In genomic region chr12:130916251-130916911, GRCh38 we compare ENCODE assay signal across 1 cellular context.
TF ChIP-seq lines count a peak whose summit lies in the region.

No MANE protein-coding gene starts in this region.

TF ChIP-seq in HepG2, 621 proteins besides CTCF, POLR2A, EP300 and RAD21 (continued from another document):
- TF ChIP-seq ZBTB26 (CRISPR knock-in tag; IDR thresholded peaks at IDR 0.05; ENCODE audit: borderline replicate concordance) (peak; percentile 26; the same call in 1 of the 2 replicates), NRL (CRISPR knock-in tag; IDR thresholded peaks at IDR 0.05; ENCODE audit: borderline replicate concordance) (0 out of 2 replicates have a peak, but pooled peaks have one; percentile 46), ZNF124 (CRISPR knock-in tag; IDR thresholded peaks at IDR 0.05) (0 out of 2 replicates have a peak, but pooled peaks have one; percentile 68), FOXO1 (CRISPR knock-in tag; IDR thresholded peaks at IDR 0.05) (peak; percentile 33; the same call in 1 of the 2 replicates), ZFX (CRISPR knock-in tag; IDR thresholded peaks at IDR 0.05; ENCODE audit: low read depth) (peak; percentile 30; the same call in 1 of the 2 replicates), BCL6 (CRISPR knock-in tag; IDR thresholded peaks at IDR 0.05) (peak; percentile 41; the same call in 1 of the 2 replicates), SUZ12 (IDR thresholded peaks at IDR 0.05; ENCODE audit: low read depth, low read length) (0 out of 2 replicates have a peak, but pooled peaks have one; percentile 25), ZNF891 (CRISPR knock-in tag; IDR thresholded peaks at IDR 0.05) (no peak), ZNF552 (CRISPR knock-in tag; IDR thresholded peaks at IDR 0.05; ENCODE audit: borderline replicate concordance) (no peak), LCORL (IDR thresholded peaks at IDR 0.05) (no peak), LCORL (CRISPR knock-in tag; IDR thresholded peaks at IDR 0.05) (0 out of 2 replicates have a peak, but pooled peaks have one; percentile 44), SOX5 (CRISPR knock-in tag; IDR thresholded peaks at IDR 0.05; ENCODE audit: borderline replicate concordance) (0 out of 2 replicates have a peak, but pooled peaks have one; percentile 26), SALL1 (CRISPR knock-in tag; IDR thresholded peaks at IDR 0.05) (peak; percentile 81), SRF (IDR thresholded peaks at IDR 0.05; ENCODE audit: low read depth, low read length) (peak; percentile 12; the same call in 1 of the 2 replicates), PATZ1 (CRISPR knock-in tag; IDR thresholded peaks at IDR 0.05) (peak; percentile 28; the same call in 1 of the 2 replicates), ZNF501 (CRISPR knock-in tag; IDR thresholded peaks at IDR 0.05) (peak; percentile 47; the same call in 1 of the 2 replicates), STAG1 (CRISPR knock-in tag; IDR thresholded peaks at IDR 0.05) (peak; percentile 99), SKI (IDR thresholded peaks at IDR 0.05; ENCODE audit: partially characterized antibody) (peak; percentile 13), IRF1 (CRISPR knock-in tag; IDR thresholded peaks at IDR 0.05; ENCODE audit: low read depth) (no peak), HOXD1 (CRISPR knock-in tag; IDR thresholded peaks at IDR 0.05) (no peak), MAX (IDR thresholded peaks at IDR 0.05) (peak; percentile 51; the same call in 1 of the 2 replicates), CEBPG (CRISPR knock-in tag; IDR thresholded peaks at IDR 0.05) (peak; percentile 99)
- TF ChIP-seq, protein P1, sequence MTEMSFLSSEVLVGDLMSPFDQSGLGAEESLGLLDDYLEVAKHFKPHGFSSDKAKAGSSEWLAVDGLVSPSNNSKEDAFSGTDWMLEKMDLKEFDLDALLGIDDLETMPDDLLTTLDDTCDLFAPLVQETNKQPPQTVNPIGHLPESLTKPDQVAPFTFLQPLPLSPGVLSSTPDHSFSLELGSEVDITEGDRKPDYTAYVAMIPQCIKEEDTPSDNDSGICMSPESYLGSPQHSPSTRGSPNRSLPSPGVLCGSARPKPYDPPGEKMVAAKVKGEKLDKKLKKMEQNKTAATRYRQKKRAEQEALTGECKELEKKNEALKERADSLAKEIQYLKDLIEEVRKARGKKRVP (CRISPR knock-in tag; IDR thresholded peaks at IDR 0.05), result peak in 1 of 2 experiments; percentile 53; a peak in 1 of 4 replicates
- TF ChIP-seq, protein P2, sequence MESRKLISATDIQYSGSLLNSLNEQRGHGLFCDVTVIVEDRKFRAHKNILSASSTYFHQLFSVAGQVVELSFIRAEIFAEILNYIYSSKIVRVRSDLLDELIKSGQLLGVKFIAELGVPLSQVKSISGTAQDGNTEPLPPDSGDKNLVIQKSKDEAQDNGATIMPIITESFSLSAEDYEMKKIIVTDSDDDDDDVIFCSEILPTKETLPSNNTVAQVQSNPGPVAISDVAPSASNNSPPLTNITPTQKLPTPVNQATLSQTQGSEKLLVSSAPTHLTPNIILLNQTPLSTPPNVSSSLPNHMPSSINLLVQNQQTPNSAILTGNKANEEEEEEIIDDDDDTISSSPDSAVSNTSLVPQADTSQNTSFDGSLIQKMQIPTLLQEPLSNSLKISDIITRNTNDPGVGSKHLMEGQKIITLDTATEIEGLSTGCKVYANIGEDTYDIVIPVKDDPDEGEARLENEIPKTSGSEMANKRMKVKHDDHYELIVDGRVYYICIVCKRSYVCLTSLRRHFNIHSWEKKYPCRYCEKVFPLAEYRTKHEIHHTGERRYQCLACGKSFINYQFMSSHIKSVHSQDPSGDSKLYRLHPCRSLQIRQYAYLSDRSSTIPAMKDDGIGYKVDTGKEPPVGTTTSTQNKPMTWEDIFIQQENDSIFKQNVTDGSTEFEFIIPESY (CRISPR knock-in tag; IDR thresholded peaks at IDR 0.05), result peak; percentile 85
